10 cellular contexts compared by ENCODE assay signal in the genomic region with DNA sequence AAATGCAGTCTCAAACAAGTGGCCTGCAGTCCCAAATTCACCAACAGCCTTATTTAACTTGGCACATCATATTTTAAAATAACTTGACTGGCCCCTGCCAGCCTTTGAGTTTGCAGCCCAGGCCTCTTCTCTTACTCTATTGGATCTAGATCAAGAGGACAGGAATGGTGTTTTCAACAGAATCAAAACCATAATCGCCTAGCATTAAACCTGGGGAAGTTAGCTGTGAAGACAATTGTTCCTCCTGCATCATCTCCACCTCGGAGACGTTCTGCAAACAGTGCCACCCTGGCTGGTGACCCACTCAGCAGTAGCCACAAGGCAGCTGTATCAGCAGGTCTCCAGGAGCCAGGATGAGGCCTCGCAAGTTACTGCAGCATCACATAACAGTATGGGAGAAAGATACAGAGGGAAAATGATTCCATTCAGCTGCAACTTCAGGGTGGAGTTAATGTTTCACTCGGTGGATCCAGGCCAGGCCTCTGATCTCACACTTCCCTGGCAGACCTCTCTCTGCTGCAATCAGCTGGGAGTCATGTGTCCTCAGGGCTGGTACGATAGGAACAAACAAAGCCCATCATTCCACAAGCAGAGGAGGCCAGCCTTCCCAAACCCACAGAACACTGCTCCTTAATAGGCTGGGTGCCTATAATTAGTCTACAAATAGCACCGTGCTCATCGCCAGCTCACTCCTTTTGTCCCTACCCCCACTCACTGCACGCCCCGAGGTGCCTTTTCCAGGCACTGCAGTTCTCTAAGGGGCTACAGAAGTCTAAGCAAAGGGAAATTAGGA. TPM values are rescaled to one million over a fixed set of nuclear protein-coding genes. Genes with fewer than 3 reads are reported as not detected.
DNase-seq lines count a peak whose midpoint lies in the region; ATAC-seq and TF ChIP-seq lines count a peak whose summit lies in the region.
"Had no signal": no experiment of that assay in that cellular context is flagged by ENCODE, and none has a peak within 500 bp of the region (broad histone marks: within the 10 kb centered on the region; RNA-seq: fewer than 3 reads in every experiment).

No MANE protein-coding gene starts in this region.

- H3K4me1 Mint-ChIP-seq in MCF 10A (ENCODE audit: insufficient read depth, unreplicated experiment) = peaks cover 9% of the 10 kb centered on the region

- no peak overlapping the region for H2AFZ ChIP-seq in smooth muscle cell (ENCODE audit: low read depth)

- no peaks in the 10 kb centered on the region for H4K20me1 ChIP-seq in smooth muscle cell (ENCODE audit: low read depth)
- H4K20me1 ChIP-seq: BLaER1 had no signal

- H3K27ac ChIP-seq in layer of hippocampus (ENCODE audit: low read depth, low read length) (peak overlapping the region; percentile 92), thyroid gland (no peak overlapping the region), smooth muscle cell (ENCODE audit: low read depth) (no peak overlapping the region)
- H3K27ac ChIP-seq: BLaER1, SK-N-MC had no signal

- intact Hi-C loops in MCF 10A (cut with micrococcal nuclease) (loop anchor here (1.0 kb wide), 2 partner anchors 27 to 50 kb away; no protein-coding TSS in a partner anchor), thyroid gland (cut with DNase I) (no loop called here)

- H3K9me3 Mint-ChIP-seq in MCF 10A (ENCODE audit: unreplicated experiment) = no peaks in the 10 kb centered on the region

- H3K9ac ChIP-seq in smooth muscle cell (ENCODE audit: low read depth) = no peak overlapping the region
- H3K9ac ChIP-seq: BLaER1 had no signal

- DNase-seq in NCI-H345 (lab: John Stamatoyannopoulos, UW) (peak; percentile 33), NCI-H345 treated with DMSO at 0.1 percent for 48 hours (lab: John Stamatoyannopoulos, UW; ENCODE audit: unreplicated experiment) (no peak), MCF 10A (ENCODE audit: unreplicated experiment) (peak; percentile 67), thyroid gland (peak; percentile 14 to 15), smooth muscle cell (lab: John Stamatoyannopoulos, UW; ENCODE audit: unreplicated experiment) (no peak)
- no peak for DNase-seq in activated CD4-positive, CD25-positive, alpha-beta regulatory T cell (lab: John Stamatoyannopoulos, UW)

- no peak for TF ChIP-seq POLR2A in thyroid gland (IDR thresholded peaks at IDR 0.05)

- no peaks in the 10 kb centered on the region for H3F3A ChIP-seq in smooth muscle cell (ENCODE audit: low read depth)

- BruUV-seq in MCF 10A (replicated peaks; lab: Mats Ljungman, UMichigan) = TSS peak; percentile 69

- TF ChIP-seq CTCF in MCF 10A (IDR thresholded peaks at IDR 0.05; ENCODE audit: unreplicated experiment) (no peak), thyroid gland (IDR thresholded peaks at IDR 0.05) (no peak), smooth muscle cell (IDR thresholded peaks at IDR 0.05; ENCODE audit: borderline replicate concordance, insufficient read depth, poor library complexity, severe bottlenecking) (no peak)

- H3K79me2 ChIP-seq in smooth muscle cell (ENCODE audit: low read depth) = no peaks in the 10 kb centered on the region

- POLR2A ChIA-PET in MCF 10A (lab: Yijun Ruan, JAX) = interaction anchor here (0.9 to 2.6 kb wide), 5 partner anchors 23 to 173 kb away, joined by 3 to 15 read pairs (median 4); partner anchors contain the start of genes MPZL2 and MPZL3

- no peak overlapping the region for H3K4me2 ChIP-seq in smooth muscle cell
- H3K4me2 ChIP-seq: BLaER1 had no signal

- H3K36me3 ChIP-seq in thyroid gland = no peaks in the 10 kb centered on the region
- no peaks in the 10 kb centered on the region for H3K36me3 ChIP-seq in smooth muscle cell (ENCODE audit: low read depth)
- H3K36me3 ChIP-seq: BLaER1 had no signal

- H3K4me3 ChIP-seq in thyroid gland (replicated peaks in 1 of 3) (no peak overlapping the region), smooth muscle cell (no peak overlapping the region)
- H3K4me3 ChIP-seq: BLaER1, SK-N-MC had no signal

- 52 to 72% methylated on average over 10 of the region's 10 CpGs for WGBS in thyroid gland, 2 donors
- 58% methylated on average over 10 of the region's 10 CpGs for WGBS in smooth muscle cell (ENCODE audit: low lambda C conversion rate)

- no peaks in the 10 kb centered on the region for H3K36me3 Mint-ChIP-seq in MCF 10A (ENCODE audit: insufficient read depth, unreplicated experiment)

- H3K27ac Mint-ChIP-seq in MCF 10A (ENCODE audit: low read depth, unreplicated experiment) = no peak overlapping the region

- peak overlapping the region; percentile 5 for H3K4me3 Mint-ChIP-seq in MCF 10A (ENCODE audit: unreplicated experiment)

- CTCF ChIA-PET in MCF 10A (lab: Yijun Ruan, JAX) = interaction anchor here (0.6 to 2.6 kb wide), 8 partner anchors 24 to 415 kb away, joined by 3 to 13 read pairs (median 4); no protein-coding TSS in a partner anchor

- H3K4me1 ChIP-seq in thyroid gland (peaks cover 0 to 8% of the 10 kb centered on the region in 2 donors), smooth muscle cell (ENCODE audit: low read depth) (no peaks in the 10 kb centered on the region)
- H3K4me1 ChIP-seq: BLaER1 had no signal

- ATAC-seq in GM18498 (IDR thresholded peaks at IDR 0.05; ENCODE audit: unreplicated experiment) = no peak

- H3K27me3 ChIP-seq in layer of hippocampus (ENCODE audit: control insufficient read depth, insufficient read depth, low read length) (no peaks in the 10 kb centered on the region), thyroid gland (no peaks in the 10 kb centered on the region), smooth muscle cell (ENCODE audit: low read depth) (peaks cover 10% of the 10 kb centered on the region)
- H3K27me3 ChIP-seq: BLaER1 had no signal

- no peaks in the 10 kb centered on the region for H3K9me3 ChIP-seq in thyroid gland
- H3K9me3 ChIP-seq in smooth muscle cell (replicated peaks; ENCODE audit: low read depth) = no peaks in the 10 kb centered on the region

- H3K27me3 Mint-ChIP-seq in MCF 10A (ENCODE audit: insufficient read depth, unreplicated experiment) = peaks cover 4% of the 10 kb centered on the region

RNA-seq across cellular contexts. Expression of gene SCN2B, which starts 18.6 kb away (rescaled TPM):
- total RNA-seq in MCF 10A (2022) = not detected in 2 replicates
- total RNA-seq in thyroid gland = under 1 TPM; 0.13 to 0.83 (median 0.31) TPM
- total RNA-seq in smooth muscle cell = 0.13 and 0.40 TPM in 2 replicates
- 0.22 and 0.31 TPM in 2 replicates for polyA plus RNA-seq in smooth muscle cell

RNA-seq across cellular contexts. Expression of gene JAML, which starts 29.8 kb away (rescaled TPM):
- 0.10 TPM in 1 of 2 replicates, not detected in the other for total RNA-seq in MCF 10A (2022)
- total RNA-seq in thyroid gland = 1 to 10 TPM; 2.2 to 3.1 (median 2.6) TPM
- not detected in 2 replicates for total RNA-seq in smooth muscle cell
- not detected in 2 replicates for polyA plus RNA-seq in smooth muscle cell

RNA-seq across cellular contexts. Expression of gene SCN4B, which starts 42.4 kb away (rescaled TPM):
- total RNA-seq in MCF 10A (2022) (0.32 TPM in 1 of 2 replicates, not detected in the other), thyroid gland (10 to 100 TPM in 2 of 4 donors, 1 to 10 TPM in 2; 5.5 to 15.7 (median 10.5) TPM), smooth muscle cell (not detected in 2 replicates)
- polyA plus RNA-seq in smooth muscle cell = not detected in 2 replicates

RNA-seq across cellular contexts. Expression of gene MPZL3, which starts 57.1 kb away (rescaled TPM):
- total RNA-seq in MCF 10A (2022) (11.9 and 17.7 TPM in 2 replicates), thyroid gland (10 to 100 TPM in 3 of 4 donors, 1 to 10 TPM in 1; 6.9 to 15.3 (median 12.3) TPM), smooth muscle cell (7.7 and 9.0 TPM in 2 replicates)
- 1.7 and 5.4 TPM in 2 replicates for polyA plus RNA-seq in smooth muscle cell

Comparison
In these comparisons a context has a peak if more than half of its experiments do, and no peak if none do; other contexts are left out.
1. DNase-seq: peak in NCI-H345 (single experiment), MCF 10A (single experiment) and thyroid gland (2 of 2); none in NCI-H345 treated with DMSO at 0.1 percent for 48 hours (single experiment), activated CD4-positive, CD25-positive, alpha-beta regulatory T cell (0 of 4) and smooth muscle cell (single experiment).